Comparison of ENCODE assay signal across 11 cellular contexts in the genomic region with DNA sequence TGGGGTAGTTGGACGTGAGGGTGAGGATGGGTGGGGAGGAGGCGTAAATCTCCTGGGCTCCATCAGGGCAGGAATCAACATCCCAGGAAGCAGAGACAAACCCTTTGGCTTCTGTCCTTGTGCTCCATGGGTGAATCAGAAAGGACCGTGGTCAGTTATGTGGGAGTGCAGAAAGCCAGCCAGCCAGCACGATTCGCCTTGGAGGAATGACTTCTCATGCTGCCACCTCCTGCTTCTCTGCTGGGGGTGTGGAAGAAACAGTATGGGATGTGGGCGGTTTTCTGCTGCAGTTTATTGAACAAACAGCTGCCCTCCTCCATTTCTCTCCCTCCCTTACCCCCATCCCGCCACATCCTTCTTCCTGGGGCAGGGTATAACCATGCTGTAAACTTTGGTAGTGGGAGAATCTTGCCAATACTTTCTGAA.
DNase-seq lines count a peak whose midpoint lies in the region; ATAC-seq, FAIRE-seq and TF ChIP-seq lines count a peak whose summit lies in the region.
"Had no signal": no experiment of that assay in that cellular context is flagged by ENCODE, and none has a peak within 500 bp of the region (broad histone marks: within the 10 kb centered on the region; RNA-seq: fewer than 3 reads in every experiment).

No MANE protein-coding gene starts in this region.

- no peaks in the 10 kb centered on the region for H3K79me2 ChIP-seq in keratinocyte (ENCODE audit: control insufficient read depth, insufficient read depth, low read length)

- H3K36me3 Mint-ChIP-seq in activated CD4-positive, alpha-beta memory T cell treated with anti-CD3 and anti-CD28 coated beads, Interleukin-2, amount 10 ng/mL, durations not matched to agents 7 days and 5 days (ENCODE audit: low read depth): no peaks in the 10 kb centered on the region

- no peaks in the 10 kb centered on the region for H3K27me3 ChIP-seq in HUES48 (ENCODE audit: control insufficient read depth, insufficient read depth, low read length)
- H3K27me3 ChIP-seq in keratinocyte (ENCODE audit: control insufficient read depth, extremely low read depth, insufficient read depth, low read length): no peaks in the 10 kb centered on the region
- H3K27me3 ChIP-seq in testis: no peaks in the 10 kb centered on the region
- H3K27me3 ChIP-seq: tibial artery had no signal

- peak overlapping the region; percentile 91 for H2AFZ ChIP-seq in keratinocyte (ENCODE audit: control insufficient read depth, low read length)

- no peaks in the 10 kb centered on the region for H3K9me1 ChIP-seq in keratinocyte (ENCODE audit: control insufficient read depth, extremely low read depth, insufficient read depth, low read length)

- no peak for TF ChIP-seq CTCF in keratinocyte (optimal IDR thresholded peaks at IDR 0.05 in 1 of 3, IDR thresholded peaks at IDR 0.05 in 1 of 3, conservative IDR thresholded peaks at IDR 0.05 in 1 of 3; ENCODE audit: extremely low read depth in 1 of 3, insufficient read depth in 2 of 3, low read length in 3 of 3)
- no peak for TF ChIP-seq CTCF in testis (IDR thresholded peaks at IDR 0.05)
- TF ChIP-seq CTCF in GM10248 (IDR thresholded peaks at IDR 0.05; ENCODE audit: control extremely low read depth, extremely low read depth, low read depth, missing control alignments): no peak

- DNase-seq in brain pericyte (ENCODE audit: low read depth, low spot score): peak; percentile 32
- no peak for DNase-seq in keratinocyte (ENCODE audit: low read depth, low spot score)
- peak; percentile 54 for DNase-seq in testis
- no peak for DNase-seq in GM10248 (ENCODE audit: extremely low spot score)
- DNase-seq in activated CD4-positive, alpha-beta memory T cell treated with anti-CD3 and anti-CD28 coated beads, Interleukin-2, amount 10 ng/mL, durations not matched to agents 7 days and 5 days: no peak
- DNase-seq: NCI-H1092, tibial artery had no signal

- H3K9me3 Mint-ChIP-seq in activated CD4-positive, alpha-beta memory T cell treated with anti-CD3 and anti-CD28 coated beads, Interleukin-2, amount 10 ng/mL, durations not matched to agents 7 days and 5 days: no peaks in the 10 kb centered on the region

- no peak overlapping the region for H3K4me3 Mint-ChIP-seq in activated CD4-positive, alpha-beta memory T cell treated with anti-CD3 and anti-CD28 coated beads, Interleukin-2, amount 10 ng/mL, durations not matched to agents 7 days and 5 days

- no peaks in the 10 kb centered on the region for H3K9me3 ChIP-seq in HUES48 (ENCODE audit: control insufficient read depth, insufficient read depth, low read length)
- no peaks in the 10 kb centered on the region for H3K9me3 ChIP-seq in keratinocyte (ENCODE audit: control insufficient read depth, low read depth, low read length)
- no peaks in the 10 kb centered on the region for H3K9me3 ChIP-seq in testis
- H3K9me3 ChIP-seq: tibial artery had no signal

- no peaks in the 10 kb centered on the region for H3K4me1 Mint-ChIP-seq in activated CD4-positive, alpha-beta memory T cell treated with anti-CD3 and anti-CD28 coated beads, Interleukin-2, amount 10 ng/mL, durations not matched to agents 7 days and 5 days

- H3K4me1 ChIP-seq in HUES48 (ENCODE audit: control insufficient read depth, insufficient read depth, low read length) (peaks cover 11% of the 10 kb centered on the region), keratinocyte (ENCODE audit: control insufficient read depth, extremely low read depth, insufficient read depth, low read length) (peaks cover 8% of the 10 kb centered on the region), testis (peaks cover 10% of the 10 kb centered on the region)

- peak overlapping the region; percentile 76 for H3K4me2 ChIP-seq in keratinocyte (ENCODE audit: control insufficient read depth, extremely low read depth, insufficient read depth, low read depth, low read length)

- intact Hi-C loops in testis (cut with DNase I; ENCODE audit: low total_unique reads): no loop called here

- TF ChIP-seq POLR2A in testis (IDR thresholded peaks at IDR 0.05): no peak

- dilution Hi-C loops in keratinocyte (cut with MboI; ENCODE audit: extremely low pct_ligation_motif_present, low sequenced_read_pairs): no loop called here

- H3K27ac Mint-ChIP-seq in activated CD4-positive, alpha-beta memory T cell treated with anti-CD3 and anti-CD28 coated beads, Interleukin-2, amount 10 ng/mL, durations not matched to agents 7 days and 5 days: no peak overlapping the region

- no peaks in the 10 kb centered on the region for H3K27me3 Mint-ChIP-seq in activated CD4-positive, alpha-beta memory T cell treated with anti-CD3 and anti-CD28 coated beads, Interleukin-2, amount 10 ng/mL, durations not matched to agents 7 days and 5 days

- CTCF ChIA-PET in GM10248 (lab: Yijun Ruan, JAX): interaction anchor here (1.0 to 1.2 kb wide), 2 partner anchors 17 to 35 kb away, joined by 3 to 6 read pairs; no protein-coding TSS in a partner anchor
- CTCF ChIA-PET in activated CD4-positive, alpha-beta memory T cell treated with anti-CD3 and anti-CD28 coated beads, Interleukin-2, amount 10 ng/mL, durations not matched to agents 7 days and 5 days (lab: Charles Lee): no interaction called here

- ATAC-seq in GM18907 (IDR thresholded peaks at IDR 0.05; ENCODE audit: unreplicated experiment) (no peak), HG03439 (IDR thresholded peaks at IDR 0.05; ENCODE audit: unreplicated experiment) (no peak)

- peak; percentile 56 for FAIRE-seq in keratinocyte (lab: Jason Lieb, UNC)
- FAIRE-seq: GM18507 had no signal

- H3K9ac ChIP-seq in HUES48 (ENCODE audit: low read depth, low read length) (no peak overlapping the region), keratinocyte (ENCODE audit: control insufficient read depth, extremely low read depth, insufficient read depth, low read length) (no peak overlapping the region)

- POLR2A ChIA-PET in GM10248 (lab: Yijun Ruan, JAX): no interaction called here
- POLR2A ChIA-PET in activated CD4-positive, alpha-beta memory T cell treated with anti-CD3 and anti-CD28 coated beads, Interleukin-2, amount 10 ng/mL, durations not matched to agents 7 days and 5 days (lab: Charles Lee): no interaction called here

- no peaks in the 10 kb centered on the region for H4K20me1 ChIP-seq in keratinocyte (ENCODE audit: control insufficient read depth, extremely low read depth, insufficient read depth, low read length)

- H3K4me3 ChIP-seq in HUES48 (ENCODE audit: low read depth, low read length) (no peak overlapping the region), keratinocyte (ENCODE audit: control insufficient read depth in 2 of 3, extremely low read depth in 1 of 3, insufficient read depth in 2 of 3, low read depth in 1 of 3, low read length in 3 of 3) (peak overlapping the region in 1 of 3 experiments; percentile 32), testis (no peak overlapping the region)
- H3K4me3 ChIP-seq: tibial artery had no signal

- 37 to 56% methylated on average over 7 of the region's 7 CpGs for WGBS in testis, 2 donors

- H3K36me3 ChIP-seq in HUES48 (ENCODE audit: control insufficient read depth, insufficient read depth, low read length) (peaks cover 22% of the 10 kb centered on the region), keratinocyte (ENCODE audit: control insufficient read depth in 2 of 2, extremely low read depth in 1 of 2, insufficient read depth in 2 of 2, low read length in 2 of 2) (no peaks in the 10 kb centered on the region), testis (ENCODE audit: low read depth, missing control alignments) (no peaks in the 10 kb centered on the region)
- H3K36me3 ChIP-seq: tibial artery had no signal

- H3K27ac ChIP-seq in HUES48 (ENCODE audit: low read depth, low read length): peak overlapping the region; percentile 62
- no peak overlapping the region for H3K27ac ChIP-seq in keratinocyte (ENCODE audit: control insufficient read depth, insufficient read depth, low read length)
- peak overlapping the region; percentile 29 to 31 for H3K27ac ChIP-seq in testis

Comparison
In these comparisons a context has a peak if more than half of its experiments do, and no peak if none do; other contexts are left out.
1. DNase-seq: peak in brain pericyte (single experiment) and testis (single experiment); none in keratinocyte (single experiment), GM10248 (single experiment) and activated CD4-positive, alpha-beta memory T cell treated with anti-CD3 and anti-CD28 coated beads, Interleukin-2, amount 10 ng/mL, durations not matched to agents 7 days and 5 days (single experiment).